8 cellular contexts compared by ENCODE assay signal in genomic region chr9:86946712-86947145, GRCh38. TPM values are rescaled to one million over a fixed set of nuclear protein-coding genes. Genes with fewer than 3 reads are reported as not detected.
A peak's percentile ranks its signal among the peaks of the same experiment; 100 is the strongest.
DNase-seq lines count a peak whose midpoint lies in the region; ATAC-seq and TF ChIP-seq lines count a peak whose summit lies in the region.

No MANE protein-coding gene starts in this region.

- no peaks in the 10 kb centered on the region for H3K9me2 ChIP-seq in Loucy (replicated peaks; ENCODE audit: low read depth, low read length)

- DNase-seq in ACHN (peak; percentile 30), GM20000 (ENCODE audit: low spot score) (peak; percentile 55), mesenteric fat pad (ENCODE audit: low spot score) (no peak)
- DNase-seq in activated T-cell treated with anti-CD3 and anti-CD28 coated beads, Interleukin-2, amount 50 U/mL, for 72 hours: peak in 1 of 2 donors; percentile 48
- no peak for DNase-seq in NK-92 treated with Interleukin-12 subunit alpha and Interleukin-12 subunit beta, amount 100 ng/mL, for 24 hours (lab: John Stamatoyannopoulos, UW)

- H3K4me2 ChIP-seq in Loucy (ENCODE audit: low read depth, low read length, poor library complexity, severe bottlenecking) (peak overlapping the region; percentile 86), parathyroid adenoma (ENCODE audit: low read length) (peak overlapping the region; percentile 59)

- peaks cover 31% of the 10 kb centered on the region for H3K27me3 Mint-ChIP-seq in activated T-cell treated with anti-CD3 and anti-CD28 coated beads, Interleukin-2, amount 50 U/mL, for 72 hours (ENCODE audit: low read depth)

- H3K79me2 ChIP-seq in Loucy (ENCODE audit: insufficient read depth, low read length) (no peaks in the 10 kb centered on the region), parathyroid adenoma (no peaks in the 10 kb centered on the region)

- H3K4me3 Mint-ChIP-seq in activated T-cell treated with anti-CD3 and anti-CD28 coated beads, Interleukin-2, amount 50 U/mL, for 72 hours: peak overlapping the region; percentile 62 to 85

- no peak overlapping the region for H3K27ac Mint-ChIP-seq in activated T-cell treated with anti-CD3 and anti-CD28 coated beads, Interleukin-2, amount 50 U/mL, for 72 hours

- H2AFZ ChIP-seq in Loucy (ENCODE audit: low read length) (peak overlapping the region; percentile 80), parathyroid adenoma (peak overlapping the region; percentile 82)

- no peaks in the 10 kb centered on the region for H4K20me1 ChIP-seq in Loucy (ENCODE audit: insufficient read depth, low read length, poor library complexity, severe bottlenecking)

- H3K4me1 Mint-ChIP-seq in activated T-cell treated with anti-CD3 and anti-CD28 coated beads, Interleukin-2, amount 50 U/mL, for 72 hours (ENCODE audit: low read depth): peaks cover 18% of the 10 kb centered on the region

- peak overlapping the region; percentile 73 for H3K9ac ChIP-seq in Loucy (ENCODE audit: low read depth, low read length, poor library complexity, severe bottlenecking)
- no peak overlapping the region for H3K9ac ChIP-seq in parathyroid adenoma

- ATAC-seq in activated T-cell treated with anti-CD3 and anti-CD28 coated beads, Interleukin-2, amount 50 U/mL, for 72 hours (replicated peaks in 1 of 2): peak; percentile 4 to 7
- ATAC-seq in gastroesophageal sphincter: peak; percentile 4

- no peak for TF ChIP-seq POLR2A in gastroesophageal sphincter (IDR thresholded peaks at IDR 0.05)

- H3F3A ChIP-seq in Loucy (ENCODE audit: low read depth): no peaks in the 10 kb centered on the region

- H3K4me3 ChIP-seq in Loucy (ENCODE audit: low read length, poor library complexity, severe bottlenecking) (peak overlapping the region; percentile 87), gastroesophageal sphincter (peak overlapping the region; percentile 69 to 71), parathyroid adenoma (ENCODE audit: low read depth, low read length) (peak overlapping the region; percentile 59)

- peaks cover 1 to 5% of the 10 kb centered on the region in 2 donors for H3K36me3 Mint-ChIP-seq in activated T-cell treated with anti-CD3 and anti-CD28 coated beads, Interleukin-2, amount 50 U/mL, for 72 hours (ENCODE audit: insufficient read depth in 2 of 2)

- H3K27ac ChIP-seq in gastroesophageal sphincter: peak overlapping the region; percentile 71 to 94 (median 91)
- H3K27ac ChIP-seq in parathyroid adenoma: peak overlapping the region; percentile 67

- no peaks in the 10 kb centered on the region for H3K27me3 ChIP-seq in Loucy (ENCODE audit: insufficient read depth, low read length, poor library complexity, severe bottlenecking)
- H3K27me3 ChIP-seq in gastroesophageal sphincter: no peaks in the 10 kb centered on the region
- no peaks in the 10 kb centered on the region for H3K27me3 ChIP-seq in parathyroid adenoma (ENCODE audit: control insufficient read depth, insufficient read depth, low read length)

- TF ChIP-seq CTCF in GM20000 (IDR thresholded peaks at IDR 0.05; ENCODE audit: extremely low read depth, missing control alignments) (no peak), Loucy (conservative IDR thresholded peaks at IDR 0.05; ENCODE audit: low read length) (no peak), gastroesophageal sphincter (IDR thresholded peaks at IDR 0.05) (no peak), parathyroid adenoma (IDR thresholded peaks at IDR 0.05) (no peak)

- no peaks in the 10 kb centered on the region for H3K4me1 ChIP-seq in Loucy (ENCODE audit: insufficient read depth, low read length, poor library complexity, severe bottlenecking)
- peaks cover 0 to 57% (median 2%) of the 10 kb centered on the region in 3 donors for H3K4me1 ChIP-seq in gastroesophageal sphincter
- no peaks in the 10 kb centered on the region for H3K4me1 ChIP-seq in parathyroid adenoma

- peaks cover under 1 to 3% of the 10 kb centered on the region in 2 donors for H3K9me3 Mint-ChIP-seq in activated T-cell treated with anti-CD3 and anti-CD28 coated beads, Interleukin-2, amount 50 U/mL, for 72 hours

- no peak for TF ChIP-seq EP300 in gastroesophageal sphincter (IDR thresholded peaks at IDR 0.05)

- in situ Hi-C loops in ACHN (cut with HindIII; ENCODE audit: low pct_ligation_motif_present, low pct_unique_long_range_greater_than_20kb, low sequenced_read_pairs): no loop called here

- H3K9me3 ChIP-seq in Loucy (ENCODE audit: insufficient read depth, low read depth, low read length) (no peaks in the 10 kb centered on the region), gastroesophageal sphincter (no peaks in the 10 kb centered on the region), parathyroid adenoma (ENCODE audit: control insufficient read depth, low read length) (no peaks in the 10 kb centered on the region)

- no peaks in the 10 kb centered on the region for H3K36me3 ChIP-seq in Loucy (ENCODE audit: insufficient read depth, low read length)
- peaks cover 0 to 6% of the 10 kb centered on the region in 2 donors for H3K36me3 ChIP-seq in gastroesophageal sphincter
- H3K36me3 ChIP-seq in parathyroid adenoma (ENCODE audit: control insufficient read depth, insufficient read depth, low read length): no peaks in the 10 kb centered on the region

- WGBS in gastroesophageal sphincter (ENCODE audit: low coverage in 1 of 2), 2 donors: no CpG with 5 or more reads among the region's 52 CpGs

RNA-seq across cellular contexts. Expression of gene GAS1, which starts 0.6 kb away (rescaled TPM):
- under 1 TPM; 0.07 to 0.12 TPM for total RNA-seq in activated T-cell treated with anti-CD3 and anti-CD28 coated beads, Interleukin-2, amount 50 U/mL, for 72 hours
- total RNA-seq in gastroesophageal sphincter: 100 to 1,000 TPM in 2 of 4 donors, 10 to 100 TPM in 2; 65.7 to 167 (median 90.5) TPM
- total RNA-seq in mesenteric fat pad: 91.5 TPM

Comparison
In these comparisons a context has a peak if more than half of its experiments do, and no peak if none do; other contexts are left out.
1. DNase-seq: peak in ACHN (single experiment) and GM20000 (single experiment); none in NK-92 treated with Interleukin-12 subunit alpha and Interleukin-12 subunit beta, amount 100 ng/mL, for 24 hours (single experiment) and mesenteric fat pad (single experiment).
2. RNA of gene GAS1, which starts 0.6 kb away (total RNA-seq): 65.7 to 167 TPM in gastroesophageal sphincter and 91.5 TPM in mesenteric fat pad (single experiment); 0.07 to 0.12 TPM in activated T-cell treated with anti-CD3 and anti-CD28 coated beads, Interleukin-2, amount 50 U/mL, for 72 hours; every median in the first group is over 10 times any median in the second.
3. Peak in every context shown above with its lines, with median percentiles within 50 percentile points of each other: H3K4me3 ChIP-seq.